ENCODE assay signal across 13 cellular contexts in the genomic region with DNA sequence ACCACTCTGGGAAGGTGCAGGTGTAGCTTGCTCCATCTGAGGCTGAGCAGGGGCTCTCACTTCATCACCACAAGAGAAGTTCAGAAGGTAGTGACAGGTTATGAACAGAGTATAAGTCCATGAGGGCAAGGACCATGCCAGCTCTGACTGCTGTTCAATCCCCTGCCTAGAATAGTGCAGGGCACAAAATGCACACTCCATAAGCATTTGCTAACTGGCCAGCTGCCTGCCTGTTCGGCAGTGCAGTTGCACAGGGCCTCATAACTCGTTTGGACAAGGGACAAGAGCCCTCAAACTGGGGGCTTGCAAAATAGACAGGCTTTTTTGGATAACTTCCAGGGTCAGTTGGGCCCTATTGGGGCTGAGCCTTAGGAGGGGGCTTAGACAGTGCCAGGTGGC. TPM values are rescaled to one million over a fixed set of nuclear protein-coding genes. Genes with fewer than 3 reads are reported as not detected.
A peak's percentile ranks its signal among the peaks of the same experiment; 100 is the strongest.
DNase-seq lines count a peak whose midpoint lies in the region; ATAC-seq, FAIRE-seq and TF ChIP-seq lines count a peak whose summit lies in the region.
"Had no signal": no experiment of that assay in that cellular context is flagged by ENCODE, and none has a peak within 500 bp of the region (broad histone marks: within the 10 kb centered on the region; RNA-seq: fewer than 3 reads in every experiment).

No MANE protein-coding gene starts in this region.

- H3K27ac ChIP-seq in esophagus muscularis mucosa (replicated peaks in 1 of 4) (peak overlapping the region; percentile 57 to 78 (median 70)), prostate gland (peak overlapping the region; percentile 32 to 44), upper lobe of right lung (peak overlapping the region; percentile 79)

- H3K9me3 ChIP-seq in esophagus muscularis mucosa (no peaks in the 10 kb centered on the region), prostate gland (no peaks in the 10 kb centered on the region), upper lobe of right lung (no peaks in the 10 kb centered on the region)
- H3K9me3 ChIP-seq: Caco-2 had no signal

- peaks cover 73 to 80% (median 74%) of the 10 kb centered on the region in 4 donors for H3K4me1 ChIP-seq in esophagus muscularis mucosa
- peaks cover 3% of the 10 kb centered on the region for H3K4me1 ChIP-seq in prostate gland (replicated peaks)
- peaks cover 64% of the 10 kb centered on the region for H3K4me1 ChIP-seq in upper lobe of right lung

- FAIRE-seq in GM19239 (lab: Jason Lieb, UNC), result no peak
- FAIRE-seq: A204.1 had no signal

- TF ChIP-seq EP300 in esophagus muscularis mucosa (IDR thresholded peaks at IDR 0.05), result no peak

- H3K4me3 Mint-ChIP-seq in activated naive CD8-positive, alpha-beta T cell treated with anti-CD3 and anti-CD28 coated beads, Interleukin-2, amount 50 U/mL, for 24 hours, result no peak overlapping the region
- H3K4me3 Mint-ChIP-seq in activated naive CD8-positive, alpha-beta T cell treated with anti-CD3 and anti-CD28 coated beads for 36 hours, result no peak overlapping the region
- H3K4me3 Mint-ChIP-seq: activated naive CD4-positive, alpha-beta T cell treated with anti-CD3 and anti-CD28 coated beads, Interleukin-2, amount 10 ng/mL, durations not matched to agents 7 days and 5 days had no signal

- no peaks in the 10 kb centered on the region for H3K36me3 Mint-ChIP-seq in activated naive CD8-positive, alpha-beta T cell treated with anti-CD3 and anti-CD28 coated beads, Interleukin-2, amount 50 U/mL, for 24 hours (ENCODE audit: low read depth)
- H3K36me3 Mint-ChIP-seq in activated naive CD8-positive, alpha-beta T cell treated with anti-CD3 and anti-CD28 coated beads for 36 hours, result no peaks in the 10 kb centered on the region
- H3K36me3 Mint-ChIP-seq: activated naive CD4-positive, alpha-beta T cell treated with anti-CD3 and anti-CD28 coated beads, Interleukin-2, amount 10 ng/mL, durations not matched to agents 7 days and 5 days had no signal

- H3K27me3 ChIP-seq in esophagus muscularis mucosa, result no peaks in the 10 kb centered on the region
- no peaks in the 10 kb centered on the region for H3K27me3 ChIP-seq in prostate gland (replicated peaks; ENCODE audit: insufficient read depth)
- H3K27me3 ChIP-seq in upper lobe of right lung, result no peaks in the 10 kb centered on the region

- H3K36me3 ChIP-seq in esophagus muscularis mucosa (peaks cover 32 to 89% (median 76%) of the 10 kb centered on the region in 4 donors), prostate gland (peaks cover 0 to 10% of the 10 kb centered on the region in 2 donors), upper lobe of right lung (peaks cover 73% of the 10 kb centered on the region)

- ATAC-seq in activated naive CD8-positive, alpha-beta T cell treated with anti-CD3 and anti-CD28 coated beads, Interleukin-2, amount 50 U/mL, for 24 hours, result peak; percentile 17
- ATAC-seq in upper lobe of right lung, result no peak
- ATAC-seq in GM19035 (IDR thresholded peaks at IDR 0.05; ENCODE audit: unreplicated experiment), result no peak

- H3K4me3 ChIP-seq in esophagus muscularis mucosa (no peak overlapping the region), prostate gland (no peak overlapping the region), upper lobe of right lung (no peak overlapping the region)

- no peaks in the 10 kb centered on the region for H3K9me3 Mint-ChIP-seq in activated naive CD8-positive, alpha-beta T cell treated with anti-CD3 and anti-CD28 coated beads, Interleukin-2, amount 50 U/mL, for 24 hours
- H3K9me3 Mint-ChIP-seq in activated naive CD8-positive, alpha-beta T cell treated with anti-CD3 and anti-CD28 coated beads for 36 hours, result no peaks in the 10 kb centered on the region
- H3K9me3 Mint-ChIP-seq: activated naive CD4-positive, alpha-beta T cell treated with anti-CD3 and anti-CD28 coated beads, Interleukin-2, amount 10 ng/mL, durations not matched to agents 7 days and 5 days had no signal

- DNase-seq in activated naive CD8-positive, alpha-beta T cell treated with anti-CD3 and anti-CD28 coated beads, Interleukin-2, amount 50 U/mL, for 24 hours, result no peak
- no peak for DNase-seq in activated naive CD8-positive, alpha-beta T cell treated with anti-CD3 and anti-CD28 coated beads for 36 hours
- no peak for DNase-seq in esophagus muscularis mucosa (ENCODE audit: extremely low spot score)
- no peak for DNase-seq in prostate gland (ENCODE audit: low spot score)
- no peak for DNase-seq in upper lobe of right lung
- no peak for DNase-seq in GM19239 (ENCODE audit: insufficient read length, low spot score)
- DNase-seq in ureter (ENCODE audit: low spot score), result no peak
- DNase-seq: activated naive CD4-positive, alpha-beta T cell treated with anti-CD3 and anti-CD28 coated beads, Interleukin-2, amount 10 ng/mL, durations not matched to agents 7 days and 5 days; Caco-2; foreskin melanocyte; NCI-H1436 treated with DMSO at 0.1 percent for 48 hours had no signal

- peaks cover 10% of the 10 kb centered on the region for H3K4me1 Mint-ChIP-seq in activated naive CD8-positive, alpha-beta T cell treated with anti-CD3 and anti-CD28 coated beads, Interleukin-2, amount 50 U/mL, for 24 hours
- peaks cover 9% of the 10 kb centered on the region for H3K4me1 Mint-ChIP-seq in activated naive CD8-positive, alpha-beta T cell treated with anti-CD3 and anti-CD28 coated beads for 36 hours

- no peak for TF ChIP-seq CTCF in esophagus muscularis mucosa (IDR thresholded peaks at IDR 0.05)
- TF ChIP-seq CTCF in prostate gland (IDR thresholded peaks at IDR 0.05), result no peak
- TF ChIP-seq CTCF in upper lobe of right lung (IDR thresholded peaks at IDR 0.05), result no peak

- 10% methylated on average over 2 of the region's 2 CpGs for WGBS in esophagus muscularis mucosa
- WGBS in prostate gland, result 12% methylated on average over 2 of the region's 2 CpGs

- intact Hi-C loops in esophagus muscularis mucosa (cut with DNase I) (no loop called here), prostate gland (cut with DNase I) (no loop called here), upper lobe of right lung (cut with DNase I) (no loop called here)

- TF ChIP-seq POLR2A in esophagus muscularis mucosa (IDR thresholded peaks at IDR 0.05; ENCODE audit: low read depth) (no peak), prostate gland (IDR thresholded peaks at IDR 0.05) (no peak)

- peaks cover 2% of the 10 kb centered on the region for H3K27me3 Mint-ChIP-seq in activated naive CD8-positive, alpha-beta T cell treated with anti-CD3 and anti-CD28 coated beads, Interleukin-2, amount 50 U/mL, for 24 hours
- H3K27me3 Mint-ChIP-seq in activated naive CD8-positive, alpha-beta T cell treated with anti-CD3 and anti-CD28 coated beads for 36 hours, result no peaks in the 10 kb centered on the region

- H3K27ac Mint-ChIP-seq in activated naive CD8-positive, alpha-beta T cell treated with anti-CD3 and anti-CD28 coated beads, Interleukin-2, amount 50 U/mL, for 24 hours, result no peak overlapping the region
- H3K27ac Mint-ChIP-seq in activated naive CD8-positive, alpha-beta T cell treated with anti-CD3 and anti-CD28 coated beads for 36 hours, result no peak overlapping the region
- H3K27ac Mint-ChIP-seq: activated naive CD4-positive, alpha-beta T cell treated with anti-CD3 and anti-CD28 coated beads, Interleukin-2, amount 10 ng/mL, durations not matched to agents 7 days and 5 days had no signal

RNA-seq across cellular contexts. Expression of gene SPARC, which starts 21.1 kb away (rescaled TPM):
- total RNA-seq in activated naive CD8-positive, alpha-beta T cell treated with anti-CD3 and anti-CD28 coated beads for 36 hours, result under 1 TPM; 0.62 to 0.66 TPM
- total RNA-seq in esophagus muscularis mucosa, result 100 to 1,000 TPM; 269 to 875 (median 432) TPM
- 1,000 to 10,000 TPM in 1 of 2 donors, 100 to 1,000 TPM in 1; 101 to 2,249 TPM for total RNA-seq in prostate gland
- 1,248 TPM for total RNA-seq in upper lobe of right lung
- 483 TPM for total RNA-seq in ureter

Comparison
In these comparisons a context has a peak if more than half of its experiments do, and no peak if none do; other contexts are left out.
1. RNA of gene SPARC, which starts 21.1 kb away (total RNA-seq): 101 to 2,249 TPM in prostate gland, 1,248 TPM in upper lobe of right lung (single experiment), 269 to 875 TPM in esophagus muscularis mucosa and 483 TPM in ureter (single experiment); 0.62 to 0.66 TPM in activated naive CD8-positive, alpha-beta T cell treated with anti-CD3 and anti-CD28 coated beads for 36 hours; every median in the first group is over 10 times any median in the second.
2. Peak in every context shown above with its lines, with median percentiles within 50 percentile points of each other: H3K27ac ChIP-seq.